In the genomic region with DNA sequence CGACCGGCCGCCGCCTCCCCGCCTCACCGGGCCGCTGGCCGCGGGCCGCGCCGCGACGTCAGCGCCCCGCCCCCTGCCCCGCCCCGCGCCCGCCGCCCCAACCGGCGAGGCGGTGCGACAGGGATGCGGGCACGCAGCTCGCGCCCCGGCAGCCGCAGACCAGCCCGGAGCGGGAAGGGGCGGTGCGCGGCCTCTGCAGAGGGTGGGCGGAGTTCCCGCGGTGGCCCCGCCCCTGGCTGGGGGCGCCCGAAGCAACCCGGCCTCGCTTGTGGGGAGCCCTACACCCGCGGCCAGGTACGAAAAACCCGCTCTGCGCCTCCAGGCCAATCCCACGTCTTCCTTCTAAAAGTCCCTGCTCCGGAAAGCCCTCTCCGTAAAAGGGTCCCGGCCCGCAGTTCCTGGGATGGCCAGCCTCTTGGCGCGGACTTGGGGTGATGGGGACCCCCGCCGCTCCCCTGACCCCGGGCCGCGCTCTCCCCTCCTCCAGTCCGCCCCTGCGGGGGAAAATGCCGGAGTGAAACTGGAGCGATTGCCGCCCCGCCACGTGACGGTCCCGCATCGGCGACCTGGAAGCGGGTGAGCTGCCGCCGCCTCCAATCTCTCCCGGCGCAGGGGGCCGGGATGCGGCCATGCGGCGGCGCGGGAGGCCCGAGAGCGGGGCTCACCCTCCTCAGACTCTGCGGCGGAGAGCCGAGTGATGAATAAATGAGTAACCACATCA, we compare ENCODE assay signal across 8 cellular contexts. TPM values are rescaled to one million over a fixed set of nuclear protein-coding genes. Genes with fewer than 3 reads are reported as not detected.
DNase-seq lines count a peak whose midpoint lies in the region; ATAC-seq and TF ChIP-seq lines count a peak whose summit lies in the region.

A gene with protein sequence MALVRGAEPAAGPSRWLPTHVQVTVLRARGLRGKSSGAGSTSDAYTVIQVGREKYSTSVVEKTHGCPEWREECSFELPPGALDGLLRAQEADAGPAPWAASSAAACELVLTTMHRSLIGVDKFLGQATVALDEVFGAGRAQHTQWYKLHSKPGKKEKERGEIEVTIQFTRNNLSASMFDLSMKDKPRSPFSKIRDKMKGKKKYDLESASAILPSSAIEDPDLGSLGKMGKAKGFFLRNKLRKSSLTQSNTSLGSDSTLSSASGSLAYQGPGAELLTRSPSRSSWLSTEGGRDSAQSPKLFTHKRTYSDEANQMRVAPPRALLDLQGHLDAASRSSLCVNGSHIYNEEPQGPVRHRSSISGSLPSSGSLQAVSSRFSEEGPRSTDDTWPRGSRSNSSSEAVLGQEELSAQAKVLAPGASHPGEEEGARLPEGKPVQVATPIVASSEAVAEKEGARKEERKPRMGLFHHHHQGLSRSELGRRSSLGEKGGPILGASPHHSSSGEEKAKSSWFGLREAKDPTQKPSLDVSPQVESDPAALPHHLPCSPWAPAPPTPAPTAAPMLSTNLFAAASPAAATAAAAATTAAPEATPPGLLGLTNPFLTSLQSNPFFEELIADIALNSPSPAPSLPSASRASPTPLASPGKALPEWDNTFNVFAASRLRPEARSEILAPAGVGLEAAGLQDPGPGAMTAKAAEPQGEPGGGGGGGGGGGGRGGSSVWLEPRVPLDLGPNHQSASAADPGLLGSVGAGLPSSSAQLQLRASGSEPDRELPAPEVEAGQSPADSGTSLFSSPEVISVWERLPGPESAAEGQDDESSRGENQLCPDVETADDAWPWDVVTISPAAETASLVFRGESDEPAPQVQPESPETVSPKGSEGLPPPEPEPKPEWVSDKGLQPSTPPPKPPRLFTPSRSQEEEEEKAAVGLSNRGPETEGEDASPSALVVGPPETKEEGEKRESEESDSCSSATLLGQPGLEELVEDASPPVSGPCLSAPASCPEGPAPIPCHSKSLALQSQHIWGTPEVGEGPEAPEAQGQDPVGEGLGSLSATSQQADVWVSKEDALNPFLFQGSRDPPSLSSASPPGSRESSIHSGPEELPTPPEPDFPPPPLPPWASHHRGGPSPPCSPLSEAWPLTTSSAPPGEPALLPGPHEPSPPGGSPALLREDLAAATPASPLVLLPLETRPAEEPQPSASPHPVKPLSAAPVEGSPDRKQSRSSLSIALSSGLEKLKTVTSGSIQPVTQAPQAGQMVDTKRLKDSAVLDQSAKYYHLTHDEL (N-terminal part only) (minus strand): TSS at position 36 of the 721 bp plus-strand sequence. CDS start 171 bp downstream, outside the sequence.

- no peak for TF ChIP-seq CTCF in lung (IDR thresholded peaks at IDR 0.05; ENCODE audit: control extremely low read depth, extremely low read depth)

- no peaks in the 10 kb centered on the region for H3K27me3 ChIP-seq in effector memory CD4-positive, alpha-beta T cell (replicated peaks; ENCODE audit: control insufficient read depth, insufficient read depth, low read length, poor library complexity, severe bottlenecking)
- H3K27me3 ChIP-seq in lung (ENCODE audit: control insufficient read depth, insufficient read depth), result no peaks in the 10 kb centered on the region

- no peaks in the 10 kb centered on the region for H3K36me3 ChIP-seq in effector memory CD4-positive, alpha-beta T cell (ENCODE audit: control insufficient read depth, insufficient read depth, low read length)
- no peaks in the 10 kb centered on the region for H3K36me3 ChIP-seq in lung (ENCODE audit: control insufficient read depth in 2 of 2, insufficient read depth in 2 of 2, low read length in 2 of 2)

- peak; percentile 40 for DNase-seq in SIG-M5 treated with dmso at 0.1 percent for 504 hours (lab: John Stamatoyannopoulos, UW; ENCODE audit: unreplicated experiment)
- DNase-seq in SIG-M5 (lab: John Stamatoyannopoulos, UW), result no peak
- peak; percentile 61 for DNase-seq in NCI-H69 (lab: John Stamatoyannopoulos, UW)
- DNase-seq in activated CD8-positive, alpha-beta memory T cell treated with anti-CD3 and anti-CD28 coated beads for 4 hours (ENCODE audit: low read depth in 2 of 2), result peak; percentile 62 to 63
- DNase-seq in effector memory CD4-positive, alpha-beta T cell, result peak; percentile 75 to 81 (median 80)
- DNase-seq in lung (ENCODE audit: low spot score), result peak; percentile 68
- peak; percentile 57 to 66 for DNase-seq in stimulated activated CD4-positive, alpha-beta T cell treated with anti-CD3 and anti-CD28 coated beads, Interleukin-4, amount 100 ng/mL, for 48 hours (ENCODE audit: low read depth in 2 of 2)

- peaks cover 9% of the 10 kb centered on the region for H3K4me1 ChIP-seq in effector memory CD4-positive, alpha-beta T cell (ENCODE audit: control insufficient read depth, insufficient read depth, low read length, poor library complexity, severe bottlenecking)
- peaks cover 0 to 12% of the 10 kb centered on the region in 2 donors for H3K4me1 ChIP-seq in lung (ENCODE audit: control insufficient read depth in 2 of 2, insufficient read depth in 2 of 2, low read length in 2 of 2)

- WGBS in lung, 2 donors, result 0% methylated on average over 70 to 88 of the region's 88 CpGs

- H3K9me3 ChIP-seq in effector memory CD4-positive, alpha-beta T cell (ENCODE audit: control insufficient read depth, low read length), result no peaks in the 10 kb centered on the region
- no peaks in the 10 kb centered on the region for H3K9me3 ChIP-seq in lung (ENCODE audit: control insufficient read depth in 2 of 2, insufficient read depth in 1 of 2, low read length in 1 of 2)

- peak within 1 kb of the TSS; percentile 66 for H3K27ac ChIP-seq in effector memory CD4-positive, alpha-beta T cell (ENCODE audit: insufficient read depth, low read length, poor library complexity, severe bottlenecking)
- peak within 1 kb of the TSS; percentile 88 to 98 for H3K27ac ChIP-seq in lung (ENCODE audit: low read depth in 1 of 2, low read length in 1 of 2)

- ATAC-seq in HG03066 (IDR thresholded peaks at IDR 0.05; ENCODE audit: low read depth, unreplicated experiment), result peak; percentile 67
- ATAC-seq in lung (ENCODE audit: insufficient read depth, low FRiP score), result peak; percentile 90

- H3K4me3 ChIP-seq in effector memory CD4-positive, alpha-beta T cell (ENCODE audit: insufficient read depth, low read depth, low read length, poor library complexity, severe bottlenecking), result peak within 1 kb of the TSS; percentile 90
- H3K4me3 ChIP-seq in lung, result peak within 1 kb of the TSS; percentile 77

RNA-seq across cellular contexts. Expression of the gene that starts here (rescaled TPM):
- total RNA-seq in lung, result 10 to 100 TPM; 11.0 to 23.8 TPM
- 10 to 100 TPM; 10.0 to 12.7 TPM for polyA plus RNA-seq in lung
